In the genomic region with DNA sequence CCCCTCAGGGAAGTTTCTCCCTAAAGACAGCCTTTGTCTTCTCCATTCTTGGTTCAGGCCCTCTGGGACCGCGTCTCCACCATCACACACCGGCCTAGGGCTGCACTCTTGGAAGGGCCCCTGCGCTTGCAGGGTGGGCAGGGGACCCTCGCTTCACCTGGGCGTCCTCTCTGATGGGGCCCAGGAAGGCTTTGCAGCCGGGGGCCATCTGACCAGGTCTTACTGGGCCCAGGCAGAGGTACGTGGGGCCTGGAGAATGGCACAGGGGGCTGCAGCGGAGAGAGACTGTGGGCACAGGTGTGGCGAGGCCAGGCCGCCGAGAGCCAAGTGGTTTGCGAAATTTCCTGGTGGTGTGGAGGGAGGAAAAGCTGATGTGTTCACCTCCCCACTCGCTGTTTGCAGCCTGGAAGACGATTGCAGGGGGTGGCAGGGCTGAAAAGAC, we compare ENCODE assay signal across 9 cellular contexts. TPM values are rescaled to one million over a fixed set of nuclear protein-coding genes. Genes with fewer than 3 reads are reported as not detected.
DNase-seq lines count a peak whose midpoint lies in the region; ATAC-seq, FAIRE-seq and TF ChIP-seq lines count a peak whose summit lies in the region.
"Had no signal": no experiment of that assay in that cellular context is flagged by ENCODE, and none has a peak within 500 bp of the region (broad histone marks: within the 10 kb centered on the region; RNA-seq: fewer than 3 reads in every experiment).

No MANE protein-coding gene starts in this region.

- peak overlapping the region; percentile 83; the same call in 1 of the 2 replicates for H2AFZ ChIP-seq in Loucy (ENCODE audit: low read length)

- H4K20me1 ChIP-seq in Loucy (ENCODE audit: insufficient read depth, low read length, poor library complexity, severe bottlenecking): no peaks in the 10 kb centered on the region

- H3K36me3 ChIP-seq in BJ (ENCODE audit: control insufficient read depth, insufficient read depth, low read length) (no peaks in the 10 kb centered on the region), Loucy (ENCODE audit: insufficient read depth, low read length) (no peaks in the 10 kb centered on the region), duodenal mucosa (ENCODE audit: control insufficient read depth in 1 of 2, insufficient read depth in 2 of 2, low read length in 2 of 2) (no peaks in the 10 kb centered on the region)

- H3K27me3 Mint-ChIP-seq in nephron progenitor cell (ENCODE audit: low read depth, poor library complexity): peaks cover 11% of the 10 kb centered on the region

- H3K4me1 Mint-ChIP-seq in nephron progenitor cell: peaks cover 31% of the 10 kb centered on the region

- no peaks in the 10 kb centered on the region for H3K9me2 ChIP-seq in Loucy (replicated peaks; ENCODE audit: low read depth, low read length)

- DNase-seq in BJ (ENCODE audit: low read depth) (no peak), nephron progenitor cell (no peak), mucosa of gallbladder (ENCODE audit: low spot score) (no peak), D721Med (ENCODE audit: insufficient read length, low spot score) (no peak)
- DNase-seq in activated CD4-positive, CD25-positive, alpha-beta regulatory T cell (lab: John Stamatoyannopoulos, UW): no peak

- no peak for FAIRE-seq in D721Med (lab: Jason Lieb, UNC)

- peak overlapping the region; percentile 68 for H3K4me2 ChIP-seq in Loucy (ENCODE audit: low read depth, low read length, poor library complexity, severe bottlenecking)

- no peak overlapping the region for H3K27ac Mint-ChIP-seq in nephron progenitor cell

- H3K4me3 ChIP-seq in BJ (ENCODE audit: low read depth, low read length): peak overlapping the region; percentile 50
- H3K4me3 ChIP-seq in Loucy (ENCODE audit: low read length, poor library complexity, severe bottlenecking): peak overlapping the region; percentile 72
- peak overlapping the region; percentile 68 to 70 for H3K4me3 ChIP-seq in duodenal mucosa (ENCODE audit: low read depth in 1 of 2, low read length in 2 of 2)

- no peaks in the 10 kb centered on the region for H3K9me3 ChIP-seq in Loucy (ENCODE audit: insufficient read depth, low read depth, low read length)
- H3K9me3 ChIP-seq in duodenal mucosa (ENCODE audit: control insufficient read depth in 1 of 2, low read length in 2 of 2): no peaks in the 10 kb centered on the region

- peaks cover 6% of the 10 kb centered on the region for H3K9me3 Mint-ChIP-seq in nephron progenitor cell

- H3K9ac ChIP-seq in Loucy (ENCODE audit: low read depth, low read length, poor library complexity, severe bottlenecking) (peak overlapping the region; percentile 66), duodenal mucosa (ENCODE audit: low read depth in 1 of 2, low read length in 2 of 2) (peak overlapping the region; percentile 62 to 77)

- TF ChIP-seq CTCF in BJ (IDR thresholded peaks at IDR 0.05; ENCODE audit: insufficient read depth, low read depth, low read length) (no peak), Loucy (conservative IDR thresholded peaks at IDR 0.05; ENCODE audit: low read length) (no peak), nephron progenitor cell (IDR thresholded peaks at IDR 0.05) (no peak), D721Med (IDR thresholded peaks at IDR 0.05; ENCODE audit: insufficient read depth, missing control alignments) (no peak)

- H3K27ac ChIP-seq in duodenal mucosa (ENCODE audit: low read depth, low read length): peak overlapping the region; percentile 11

- POLR2A ChIA-PET in BJ (lab: Charles Lee): no interaction called here

- H3K36me3 Mint-ChIP-seq in nephron progenitor cell (ENCODE audit: low read depth): no peaks in the 10 kb centered on the region

- H3K27me3 ChIP-seq in BJ (ENCODE audit: control insufficient read depth, insufficient read depth, low read length): peaks cover 2% of the 10 kb centered on the region; the same call in 1 of the 2 replicates
- no peaks in the 10 kb centered on the region for H3K27me3 ChIP-seq in Loucy (ENCODE audit: insufficient read depth, low read length, poor library complexity, severe bottlenecking)
- no peaks in the 10 kb centered on the region for H3K27me3 ChIP-seq in duodenal mucosa (ENCODE audit: control insufficient read depth in 1 of 2, insufficient read depth in 2 of 2, low read length in 2 of 2)

- peaks cover 17% of the 10 kb centered on the region for H3K4me1 ChIP-seq in Loucy (ENCODE audit: insufficient read depth, low read length, poor library complexity, severe bottlenecking)
- H3K4me1 ChIP-seq in duodenal mucosa (ENCODE audit: control insufficient read depth in 1 of 2, insufficient read depth in 2 of 2, low read length in 2 of 2): peaks cover 25 to 38% of the 10 kb centered on the region in 2 donors

- CTCF ChIA-PET in BJ (lab: Yijun Ruan, JAX): no interaction called here

- ATAC-seq in GM18519 (IDR thresholded peaks at IDR 0.05; ENCODE audit: low FRiP score, unreplicated experiment): no peak

- peak overlapping the region; percentile 92 for H3K4me3 Mint-ChIP-seq in nephron progenitor cell

- H3K79me2 ChIP-seq in Loucy (ENCODE audit: insufficient read depth, low read length): no peaks in the 10 kb centered on the region

- H3F3A ChIP-seq in Loucy (ENCODE audit: low read depth): no peaks in the 10 kb centered on the region

RNA-seq across cellular contexts. Expression of gene ALOX5, which starts 44.4 kb away (rescaled TPM):
- polyA plus RNA-seq in BJ (2011; rRNA removed): not detected in 2 replicates
- not detected in 2 replicates for polyA minus RNA-seq in BJ (2011; rRNA and poly(A)+ RNA removed)
- 25.8 TPM for total RNA-seq in mucosa of gallbladder
- total RNA-seq: M059J had no signal
